Comparison of ENCODE assay signal across 11 cellular contexts in the genomic region with DNA sequence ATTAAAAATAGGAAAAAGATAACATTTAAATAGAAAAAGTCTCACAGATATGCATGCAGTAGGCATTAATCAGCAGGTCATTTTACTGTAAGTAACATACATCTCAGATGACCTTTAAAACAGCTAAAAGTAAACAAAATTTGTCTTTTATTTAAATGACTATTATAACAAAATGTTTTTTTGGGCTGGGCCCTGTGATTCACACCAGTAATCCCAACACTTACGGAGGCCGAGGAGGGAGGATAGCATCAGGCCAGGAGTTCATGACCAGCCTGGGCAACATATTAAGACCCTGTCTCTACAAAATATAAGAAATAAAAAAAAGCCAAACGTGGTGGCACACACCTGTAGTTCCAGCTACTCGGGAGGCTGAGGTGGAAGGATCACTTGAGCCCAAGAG. TPM values are rescaled to one million over a fixed set of nuclear protein-coding genes. Genes with fewer than 3 reads are reported as not detected.
DNase-seq lines count a peak whose midpoint lies in the region; ATAC-seq, FAIRE-seq and TF ChIP-seq lines count a peak whose summit lies in the region.
"Had no signal": no experiment of that assay in that cellular context is flagged by ENCODE, and none has a peak within 500 bp of the region (broad histone marks: within the 10 kb centered on the region; RNA-seq: fewer than 3 reads in every experiment).

No MANE protein-coding gene starts in this region.

- H3K23ac ChIP-seq in mesenchymal stem cell (ENCODE audit: low read length in 2 of 2): no peak overlapping the region

- H3K9ac ChIP-seq in HCT116 (ENCODE audit: low read length) (peak overlapping the region; percentile 60; the same call in 1 of the 2 replicates), mesenchymal stem cell (ENCODE audit: low read length) (peak overlapping the region; percentile 93), stomach smooth muscle (ENCODE audit: low read length in 2 of 2) (no peak overlapping the region)

- H3K79me2 ChIP-seq in HCT116 (ENCODE audit: insufficient read depth, low read length): peaks cover 100% of the 10 kb centered on the region

- peak overlapping the region; percentile 80 for H2AK5ac ChIP-seq in mesenchymal stem cell (ENCODE audit: low read length, severe bottlenecking)

- POLR2A ChIA-PET in HCT116 (lab: Charles Lee): interaction anchor here (1.0 to 1.5 kb wide), 4 partner anchors 10 to 21 kb away, joined by 3 to 8 read pairs (median 4); a partner anchor contains a TSS

- H3K27me3 ChIP-seq in HCT116 (ENCODE audit: insufficient read depth, low read length) (no peaks in the 10 kb centered on the region), body of pancreas (no peaks in the 10 kb centered on the region), mesenchymal stem cell (ENCODE audit: control insufficient read depth in 1 of 2, insufficient read depth in 1 of 2, low read length in 2 of 2) (no peaks in the 10 kb centered on the region), stomach smooth muscle (ENCODE audit: control insufficient read depth in 1 of 2, insufficient read depth in 2 of 2, low read length in 2 of 2) (no peaks in the 10 kb centered on the region)

- H3K18ac ChIP-seq in mesenchymal stem cell (ENCODE audit: low read depth in 1 of 2, low read length in 2 of 2): peak overlapping the region; percentile 43 to 93

- H3K14ac ChIP-seq in mesenchymal stem cell (ENCODE audit: low read length in 2 of 2): no peak overlapping the region

- no peaks in the 10 kb centered on the region for H3K9me2 ChIP-seq in HCT116 (ENCODE audit: insufficient read depth)

- peak overlapping the region; percentile 81 for H3K4me2 ChIP-seq in HCT116 (ENCODE audit: low read length)
- H3K4me2 ChIP-seq in mesenchymal stem cell (ENCODE audit: low read length, poor library complexity, severe bottlenecking): no peak overlapping the region

- no peaks in the 10 kb centered on the region for H3K79me1 ChIP-seq in mesenchymal stem cell (replicated peaks; ENCODE audit: low read length, poor library complexity, severe bottlenecking)

- H4K20me1 ChIP-seq in HCT116 (ENCODE audit: insufficient read depth): no peaks in the 10 kb centered on the region

- H3K27ac ChIP-seq in HCT116 (ENCODE audit: low read depth, low read length) (peak overlapping the region; percentile 76; the same call in 1 of the 2 replicates), body of pancreas (peak overlapping the region in 3 of 4 donors; percentile 83 to 94 (median 84)), mesenchymal stem cell (ENCODE audit: low read length, poor library complexity, severe bottlenecking) (peak overlapping the region; percentile 90), stomach smooth muscle (ENCODE audit: low read length) (peak overlapping the region; percentile 87)

- H2BK5ac ChIP-seq in mesenchymal stem cell (ENCODE audit: low read depth, low read length, poor library complexity, severe bottlenecking): no peak overlapping the region

- H2AFZ ChIP-seq in HCT116 (ENCODE audit: low read depth, low read length, poor library complexity, severe bottlenecking): no peak overlapping the region
- H2AFZ ChIP-seq in mesenchymal stem cell (ENCODE audit: low read depth, low read length): no peak overlapping the region

- H3K4me1 ChIP-seq in HCT116 (ENCODE audit: control insufficient read depth in 1 of 2, insufficient read depth in 2 of 2, low read length in 2 of 2) (peaks cover 43 to 51% of the 10 kb centered on the region in 2 experiments), body of pancreas (peaks cover 50% of the 10 kb centered on the region), mesenchymal stem cell (ENCODE audit: control insufficient read depth, insufficient read depth, low read depth, low read length) (peaks cover 11% of the 10 kb centered on the region), stomach smooth muscle (ENCODE audit: control insufficient read depth, insufficient read depth, low read length) (peaks cover 25% of the 10 kb centered on the region)

- BruUV-seq in HCT116 (replicated peaks; lab: Mats Ljungman, UMichigan): no TSS peak

- H2BK12ac ChIP-seq in mesenchymal stem cell (ENCODE audit: low read length in 2 of 2): no peak overlapping the region

- no peak overlapping the region for H4K8ac ChIP-seq in mesenchymal stem cell (ENCODE audit: low read length)

- no peak for DNase-seq in HCT116 (ENCODE audit: low read depth, low spot score)
- DNase-seq in body of pancreas: no peak
- DNase-seq in mesenchymal stem cell: no peak
- no peak for DNase-seq in DMS53 treated with DMSO at 0.1 percent for 48 hours (lab: John Stamatoyannopoulos, UW; ENCODE audit: unreplicated experiment)
- no peak for DNase-seq in D721Med (ENCODE audit: insufficient read length, low spot score)
- DNase-seq in D341Med (ENCODE audit: low spot score): no peak
- DNase-seq: stimulated activated CD4-positive, alpha-beta T cell treated with anti-CD3 and anti-CD28 coated beads, Interleukin-1b, Interleukin-23, amount 100 ng/mL, for 48 hours had no signal

- no peak overlapping the region for H2BK15ac ChIP-seq in mesenchymal stem cell (ENCODE audit: low read depth, poor library complexity, severe bottlenecking)

- H3K9me3 ChIP-seq in HCT116 (ENCODE audit: control insufficient read depth in 1 of 2, insufficient read depth in 1 of 2, low read depth in 1 of 2, low read length in 2 of 2) (no peaks in the 10 kb centered on the region), body of pancreas (no peaks in the 10 kb centered on the region), mesenchymal stem cell (ENCODE audit: control insufficient read depth, low read length) (no peaks in the 10 kb centered on the region), stomach smooth muscle (ENCODE audit: control insufficient read depth in 2 of 2, low read length in 2 of 2) (no peaks in the 10 kb centered on the region)

- no peak overlapping the region for H2BK120ac ChIP-seq in mesenchymal stem cell (ENCODE audit: low read depth, low read length)

- no peak for TF ChIP-seq CTCF in HCT116 (IDR thresholded peaks at IDR 0.05 in 2 of 3, conservative IDR thresholded peaks at IDR 0.05 in 1 of 3; ENCODE audit: borderline replicate concordance in 1 of 3, insufficient read depth in 1 of 3, low read depth in 2 of 3, low read length in 2 of 3)
- TF ChIP-seq CTCF in body of pancreas (IDR thresholded peaks at IDR 0.05): no peak
- TF ChIP-seq CTCF in D721Med (IDR thresholded peaks at IDR 0.05; ENCODE audit: insufficient read depth, missing control alignments): no peak

- 84 to 88% methylated on average over 4 of the region's 4 CpGs for WGBS in body of pancreas, 2 donors
- WGBS in mesenchymal stem cell: 49% methylated on average over 4 of the region's 4 CpGs

- intact Hi-C loops in HCT116 (cut with micrococcal nuclease) (loop anchor here (1.0 kb wide), 1 partner anchor 9 kb away; no protein-coding TSS in a partner anchor), body of pancreas (cut with DNase I) (no loop called here)

- no peak overlapping the region for H4K91ac ChIP-seq in mesenchymal stem cell (ENCODE audit: low read length)

- FAIRE-seq in D721Med (lab: Jason Lieb, UNC): no peak
- FAIRE-seq: urothelium cell line had no signal

- H3K36me3 ChIP-seq in HCT116 (ENCODE audit: control insufficient read depth in 1 of 2, insufficient read depth in 2 of 2, low read length in 2 of 2): no peaks in the 10 kb centered on the region
- H3K36me3 ChIP-seq in body of pancreas (replicated peaks in 1 of 2; ENCODE audit: insufficient read depth in 1 of 2, low read depth in 2 of 2): no peaks in the 10 kb centered on the region
- H3K36me3 ChIP-seq in mesenchymal stem cell (ENCODE audit: control insufficient read depth in 1 of 2, insufficient read depth in 2 of 2, low read depth in 1 of 2, low read length in 2 of 2): peaks cover 0 to 6% of the 10 kb centered on the region in 2 experiments
- H3K36me3 ChIP-seq in stomach smooth muscle (ENCODE audit: control insufficient read depth in 2 of 2, insufficient read depth in 2 of 2, low read length in 2 of 2): no peaks in the 10 kb centered on the region

- CTCF ChIA-PET in HCT116 (lab: Charles Lee): interaction anchor here (1.7 kb wide), 1 partner anchor 79 kb away, joined by 4 read pairs; no protein-coding TSS in a partner anchor

- RAD21 ChIA-PET in HCT116 (lab: Charles Lee; ENCODE audit: low non-redundant PET in 1 of 2, low total read pairs in 2 of 2, uncharacterized antibody in 2 of 2, unreplicated experiment in 2 of 2): no interaction called here

- H3K4me3 ChIP-seq in HCT116 (replicated peaks in 1 of 2; ENCODE audit: low read depth in 1 of 2, low read length in 2 of 2) (no peak overlapping the region; a peak in 1 of 4 replicates), body of pancreas (no peak overlapping the region), mesenchymal stem cell (ENCODE audit: insufficient read depth in 1 of 2, low read depth in 1 of 2, low read length in 2 of 2) (no peak overlapping the region), stomach smooth muscle (ENCODE audit: low read length in 2 of 2) (no peak overlapping the region)
- H3K4me3 ChIP-seq: lung had no signal

- ATAC-seq in HCT116 (no peak), body of pancreas (no peak), GM21528 (IDR thresholded peaks at IDR 0.05; ENCODE audit: low FRiP score, unreplicated experiment) (no peak)

- H3K4ac ChIP-seq in mesenchymal stem cell (ENCODE audit: low read depth in 1 of 2, low read length in 2 of 2): peak overlapping the region in 1 of 2 experiments; percentile 28

- no peak for TF ChIP-seq RAD21 in HCT116 (IDR thresholded peaks at IDR 0.05; ENCODE audit: low read depth)

- TF ChIP-seq POLR2A in HCT116 (IDR thresholded peaks at IDR 0.05; ENCODE audit: borderline replicate concordance, extremely low read depth, insufficient read depth, insufficient read length) (no peak), body of pancreas (IDR thresholded peaks at IDR 0.05) (no peak)

TF ChIP-seq in HCT116, 20 proteins besides CTCF, POLR2A, EP300 and RAD21:
- TF ChIP-seq SP1 (IDR thresholded peaks at IDR 0.05; ENCODE audit: low read depth) (no peak), ZNF274 (IDR thresholded peaks at IDR 0.05; ENCODE audit: low read depth, low read length) (no peak), CBX3 (IDR thresholded peaks at IDR 0.05; ENCODE audit: low read depth) (no peak), TCF7L2 (IDR thresholded peaks at IDR 0.05; ENCODE audit: borderline replicate concordance, extremely low read depth, insufficient read depth, insufficient read length) (no peak), SIN3A (IDR thresholded peaks at IDR 0.05; ENCODE audit: low read depth) (no peak), YY1 (IDR thresholded peaks at IDR 0.05; ENCODE audit: extremely low read depth, insufficient replicate concordance, low read depth, low read length) (no peak)
- TF ChIP-seq, protein P1, sequence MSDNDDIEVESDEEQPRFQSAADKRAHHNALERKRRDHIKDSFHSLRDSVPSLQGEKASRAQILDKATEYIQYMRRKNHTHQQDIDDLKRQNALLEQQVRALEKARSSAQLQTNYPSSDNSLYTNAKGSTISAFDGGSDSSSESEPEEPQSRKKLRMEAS (IDR thresholded peaks at IDR 0.05): no peak

RNA-seq across cellular contexts. Expression of a gene that starts 14.8 kb away (rescaled TPM):
- total RNA-seq in HCT116 (2021; ENCODE audit: unreplicated experiment): 113 TPM
- 60.2 and 82.3 TPM in 2 replicates for polyA plus RNA-seq in HCT116 (2012)
- 10 to 100 TPM; 79.6 to 92.9 TPM for total RNA-seq in body of pancreas
- polyA plus RNA-seq in mesenchymal stem cell (2013, experiment 1 of 2): 205 TPM
- polyA plus RNA-seq in mesenchymal stem cell (2013, experiment 2 of 2): 197 TPM

RNA-seq across cellular contexts. Expression of a gene that starts 50.7 kb away (rescaled TPM):
- total RNA-seq in HCT116 (2021; ENCODE audit: unreplicated experiment) (4.0 TPM), body of pancreas (1 to 10 TPM; 5.7 to 9.6 TPM)
- 0.56 and 1.1 TPM in 2 replicates for polyA plus RNA-seq in HCT116 (2012)
- 0.66 TPM for polyA plus RNA-seq in mesenchymal stem cell (2013, experiment 1 of 2)
- polyA plus RNA-seq in mesenchymal stem cell (2013, experiment 2 of 2): 0.63 TPM

Comparison
In these comparisons a context has a peak if more than half of its experiments do, and no peak if none do; other contexts are left out.
1. H3K9ac ChIP-seq: peak in HCT116 (single experiment) and mesenchymal stem cell (single experiment); none in stomach smooth muscle (0 of 2).
2. Peak in every context shown above with its lines, with median percentiles within 50 percentile points of each other: H3K27ac ChIP-seq.